ENCODE assay signal across 17 cellular contexts in genomic region chr10:24891823-24892222, GRCh38.
A peak's percentile ranks its signal among the peaks of the same experiment; 100 is the strongest.
DNase-seq lines count a peak whose midpoint lies in the region; FAIRE-seq and TF ChIP-seq lines count a peak whose summit lies in the region.
"Had no signal": no experiment of that assay in that cellular context is flagged by ENCODE, and none has a peak within 500 bp of the region (broad histone marks: within the 10 kb centered on the region; RNA-seq: fewer than 3 reads in every experiment).

No MANE protein-coding gene starts in this region.

- no peaks in the 10 kb centered on the region for H4K20me1 ChIP-seq in astrocyte (ENCODE audit: insufficient read depth, low read length)
- no peaks in the 10 kb centered on the region for H4K20me1 ChIP-seq in keratinocyte (ENCODE audit: control insufficient read depth, extremely low read depth, insufficient read depth, low read length)

- no peaks in the 10 kb centered on the region for H3K27me3 Mint-ChIP-seq in astrocyte (ENCODE audit: low read depth, unreplicated experiment)
- H3K27me3 Mint-ChIP-seq: CD4-positive, alpha-beta memory T cell; naive thymus-derived CD8-positive, alpha-beta T cell had no signal

- H3K27ac Mint-ChIP-seq in astrocyte (ENCODE audit: unreplicated experiment): no peak overlapping the region

- peaks cover 3% of the 10 kb centered on the region for H3K9me3 Mint-ChIP-seq in astrocyte (ENCODE audit: unreplicated experiment)

- peaks cover 34% of the 10 kb centered on the region for H3K4me1 ChIP-seq in astrocyte (ENCODE audit: insufficient read depth, low read length)
- H3K4me1 ChIP-seq in keratinocyte (ENCODE audit: control insufficient read depth, extremely low read depth, insufficient read depth, low read length): peaks cover 25% of the 10 kb centered on the region
- no peaks in the 10 kb centered on the region for H3K4me1 ChIP-seq in ovary (ENCODE audit: insufficient read depth)
- H3K4me1 ChIP-seq in sigmoid colon: no peaks in the 10 kb centered on the region
- H3K4me1 ChIP-seq: uterus had no signal

- peaks cover 31% of the 10 kb centered on the region for H3K4me1 Mint-ChIP-seq in astrocyte (ENCODE audit: low read depth, unreplicated experiment)

- TF ChIP-seq EP300 in ovary (IDR thresholded peaks at IDR 0.05) (no peak), sigmoid colon (IDR thresholded peaks at IDR 0.05) (no peak)

- TF ChIP-seq CTCF in astrocyte (IDR thresholded peaks at IDR 0.05; ENCODE audit: insufficient read depth, low read depth, low read length) (no peak), keratinocyte (optimal IDR thresholded peaks at IDR 0.05 in 1 of 3, IDR thresholded peaks at IDR 0.05 in 1 of 3, conservative IDR thresholded peaks at IDR 0.05 in 1 of 3; ENCODE audit: extremely low read depth in 1 of 3, insufficient read depth in 2 of 3, low read length in 3 of 3) (no peak), ovary (IDR thresholded peaks at IDR 0.05) (no peak), sigmoid colon (IDR thresholded peaks at IDR 0.05) (no peak)

- no peaks in the 10 kb centered on the region for H3K36me3 ChIP-seq in astrocyte (ENCODE audit: insufficient read depth, low read length)
- H3K36me3 ChIP-seq in keratinocyte (ENCODE audit: control insufficient read depth in 2 of 2, extremely low read depth in 1 of 2, insufficient read depth in 2 of 2, low read length in 2 of 2): no peaks in the 10 kb centered on the region
- H3K36me3 ChIP-seq in ovary: no peaks in the 10 kb centered on the region
- H3K36me3 ChIP-seq in sigmoid colon: no peaks in the 10 kb centered on the region
- H3K36me3 ChIP-seq: uterus had no signal

- no peaks in the 10 kb centered on the region for H3K9me1 ChIP-seq in keratinocyte (ENCODE audit: control insufficient read depth, extremely low read depth, insufficient read depth, low read length)

- H3K79me2 ChIP-seq in astrocyte (ENCODE audit: insufficient read depth, low read length): no peaks in the 10 kb centered on the region
- no peaks in the 10 kb centered on the region for H3K79me2 ChIP-seq in keratinocyte (ENCODE audit: control insufficient read depth, insufficient read depth, low read length)

- peak; percentile 58 for DNase-seq in DMS53 (lab: John Stamatoyannopoulos, UW)
- peak; percentile 92 for DNase-seq in M059J (ENCODE audit: low read depth)
- peak; percentile 85 for DNase-seq in astrocyte (ENCODE audit: low read depth)
- no peak for DNase-seq in keratinocyte (ENCODE audit: low read depth, low spot score)
- DNase-seq in ovary: no peak
- no peak for DNase-seq in sigmoid colon
- DNase-seq in stimulated activated CD8-positive, alpha-beta memory T cell treated with anti-CD3 and anti-CD28 coated beads, Interleukin-4, amount 100 ng/mL, for 48 hours: no peak
- no peak for DNase-seq in NOMO-1 treated with dmso at 0.1 percent for 144 hours (lab: John Stamatoyannopoulos, UW; ENCODE audit: unreplicated experiment)
- DNase-seq: activated CD8-positive, alpha-beta memory T cell treated with anti-CD3 and anti-CD28 coated beads, Interleukin-2, amount 50 U/mL, for 48 hours; anterior cingulate cortex; CD4-positive, alpha-beta memory T cell; naive thymus-derived CD8-positive, alpha-beta T cell; RPMI8226; small intestine; uterus had no signal

- peak overlapping the region; percentile 12 for H3K4me2 ChIP-seq in astrocyte (ENCODE audit: low read length)
- no peak overlapping the region for H3K4me2 ChIP-seq in keratinocyte (ENCODE audit: control insufficient read depth, extremely low read depth, insufficient read depth, low read depth, low read length)

- FAIRE-seq in astrocyte (lab: Jason Lieb, UNC) (no peak), keratinocyte (lab: Jason Lieb, UNC) (peak; percentile 63)
- FAIRE-seq: GM12892, islet of Langerhans, small intestine had no signal

- 92 to 97% (median 96%) methylated on average over 1 of the region's 1 CpG for WGBS in ovary, 3 donors
- 26 to 67% methylated on average over 1 of the region's 1 CpG for WGBS in sigmoid colon, 2 donors

- no peak for TF ChIP-seq POLR2A in ovary (IDR thresholded peaks at IDR 0.05)
- TF ChIP-seq POLR2A in sigmoid colon (IDR thresholded peaks at IDR 0.05): no peak

- H3K9me3 ChIP-seq in astrocyte (ENCODE audit: insufficient read depth, low read depth, low read length) (no peaks in the 10 kb centered on the region), keratinocyte (ENCODE audit: control insufficient read depth, low read depth, low read length) (no peaks in the 10 kb centered on the region), ovary (no peaks in the 10 kb centered on the region), sigmoid colon (no peaks in the 10 kb centered on the region)
- H3K9me3 ChIP-seq: uterus had no signal

- H3K9ac ChIP-seq in astrocyte (ENCODE audit: low read length): no peak overlapping the region
- no peak overlapping the region for H3K9ac ChIP-seq in keratinocyte (ENCODE audit: control insufficient read depth, extremely low read depth, insufficient read depth, low read length)

- H3K27me3 ChIP-seq in astrocyte (ENCODE audit: insufficient read depth, low read length) (no peaks in the 10 kb centered on the region), keratinocyte (ENCODE audit: control insufficient read depth, extremely low read depth, insufficient read depth, low read length) (no peaks in the 10 kb centered on the region), ovary (no peaks in the 10 kb centered on the region), sigmoid colon (no peaks in the 10 kb centered on the region)
- H3K27me3 ChIP-seq: uterus had no signal

- no peak overlapping the region for H3K4me3 Mint-ChIP-seq in astrocyte (ENCODE audit: unreplicated experiment)
- H3K4me3 Mint-ChIP-seq: CD4-positive, alpha-beta memory T cell; naive thymus-derived CD8-positive, alpha-beta T cell had no signal

- no peak overlapping the region for H3K4me3 ChIP-seq in astrocyte (ENCODE audit: insufficient read depth, low read depth, low read length)
- H3K4me3 ChIP-seq in keratinocyte (ENCODE audit: control insufficient read depth in 2 of 3, extremely low read depth in 1 of 3, insufficient read depth in 2 of 3, low read depth in 1 of 3, low read length in 3 of 3): no peak overlapping the region
- H3K4me3 ChIP-seq in ovary: no peak overlapping the region
- H3K4me3 ChIP-seq in sigmoid colon: no peak overlapping the region
- H3K4me3 ChIP-seq: uterus had no signal

- H3K36me3 Mint-ChIP-seq in astrocyte (ENCODE audit: low read depth, unreplicated experiment): no peaks in the 10 kb centered on the region

- intact Hi-C loops in ovary (cut with DNase I) (no loop called here), sigmoid colon (cut with DNase I) (no loop called here)

- H3K27ac ChIP-seq in astrocyte (ENCODE audit: low read depth, low read length) (peak overlapping the region; percentile 6), keratinocyte (ENCODE audit: control insufficient read depth, insufficient read depth, low read length) (no peak overlapping the region), ovary (no peak overlapping the region), sigmoid colon (no peak overlapping the region)
- H3K27ac ChIP-seq: uterus had no signal

- dilution Hi-C loops in keratinocyte (cut with MboI; ENCODE audit: extremely low pct_ligation_motif_present, low sequenced_read_pairs): no loop called here

- H2AFZ ChIP-seq in astrocyte (ENCODE audit: low read depth, low read length): no peak overlapping the region
- no peak overlapping the region for H2AFZ ChIP-seq in keratinocyte (ENCODE audit: control insufficient read depth, low read length)

Comparison
In these comparisons a context has a peak if more than half of its experiments do, and no peak if none do; other contexts are left out.
1. DNase-seq: peak in DMS53 (single experiment), M059J (single experiment) and astrocyte (single experiment); none in keratinocyte (single experiment), ovary (0 of 5), sigmoid colon (single experiment), stimulated activated CD8-positive, alpha-beta memory T cell treated with anti-CD3 and anti-CD28 coated beads, Interleukin-4, amount 100 ng/mL, for 48 hours (single experiment) and NOMO-1 treated with dmso at 0.1 percent for 144 hours (single experiment).